ENCODE assay signal across 8 cellular contexts in genomic region chr20:13009682-13010406, GRCh38. TPM values are rescaled to one million over a fixed set of nuclear protein-coding genes. Genes with fewer than 3 reads are reported as not detected.
A peak's percentile ranks its signal among the peaks of the same experiment; 100 is the strongest.
DNase-seq lines count a peak whose midpoint lies in the region; ATAC-seq and TF ChIP-seq lines count a peak whose summit lies in the region.

No MANE protein-coding gene starts in this region.

- CTCF ChIA-PET in WTC11 (lab: Charles Lee), result no interaction called here

- no peak overlapping the region for H3K4ac ChIP-seq in trophoblast cell (ENCODE audit: low read depth, low read length)

- peak overlapping the region; percentile 26 for H4K8ac ChIP-seq in trophoblast cell (ENCODE audit: low read depth, low read length)

- H3K27ac ChIP-seq in trophoblast cell (ENCODE audit: low read depth, low read length), result peak overlapping the region; percentile 51

- H3K36me3 ChIP-seq in trophoblast cell (ENCODE audit: control insufficient read depth in 1 of 2, insufficient read depth in 2 of 2, low read length in 2 of 2), result no peaks in the 10 kb centered on the region

- H3K23ac ChIP-seq in trophoblast cell (ENCODE audit: low read length), result no peak overlapping the region

- TF ChIP-seq CTCF in WTC11 (IDR thresholded peaks at IDR 0.05), result no peak

- no peak overlapping the region for H3K18ac ChIP-seq in trophoblast cell (ENCODE audit: low read length)

- no peaks in the 10 kb centered on the region for H3K27me3 Mint-ChIP-seq in WTC11 (ENCODE audit: low read depth)

- H3K9me3 Mint-ChIP-seq in WTC11, result no peaks in the 10 kb centered on the region

- peaks cover 6 to 14% of the 10 kb centered on the region in 2 experiments for H3K4me1 ChIP-seq in trophoblast cell (ENCODE audit: control insufficient read depth in 1 of 2, insufficient read depth in 2 of 2, low read length in 2 of 2)

- H2BK120ac ChIP-seq in trophoblast cell (ENCODE audit: insufficient read depth, low read length, poor library complexity), result peak overlapping the region; percentile 68

- peaks cover 36% of the 10 kb centered on the region for H3K4me1 Mint-ChIP-seq in WTC11

- no peak overlapping the region for H2AK5ac ChIP-seq in trophoblast cell (ENCODE audit: low read length)

- H4K12ac ChIP-seq in trophoblast cell (ENCODE audit: low read depth, low read length), result no peak overlapping the region

- H3K27ac Mint-ChIP-seq in WTC11, result no peak overlapping the region

- H3K14ac ChIP-seq in trophoblast cell (ENCODE audit: low read length), result peak overlapping the region; percentile 62

- peak; percentile 85 for DNase-seq in EL
- no peak for DNase-seq in WTC11 (ENCODE audit: low spot score)
- DNase-seq in foreskin melanocyte, result peak; percentile 86
- peak; percentile 36 to 84 for DNase-seq in trophoblast cell
- DNase-seq in activated CD4-positive, CD25-positive, alpha-beta regulatory T cell treated with anti-CD3 and anti-CD28 coated beads, Interleukin-2, amount 50 U/mL, for 72 hours, result no peak
- no peak for DNase-seq in NCI-H1417 treated with DMSO at 0.1 percent for 48 hours (lab: John Stamatoyannopoulos, UW)

- H2BK12ac ChIP-seq in trophoblast cell (ENCODE audit: low read length), result peak overlapping the region; percentile 84

- H3K27me3 ChIP-seq in trophoblast cell (ENCODE audit: insufficient read depth, low read length), result no peaks in the 10 kb centered on the region

- no peaks in the 10 kb centered on the region for H3K36me3 Mint-ChIP-seq in WTC11

- H3K4me2 ChIP-seq in trophoblast cell (ENCODE audit: low read length), result peak overlapping the region; percentile 54

- H2AFZ ChIP-seq in trophoblast cell (ENCODE audit: insufficient read depth, low read length, poor library complexity), result no peak overlapping the region

- peak; percentile 94 for ATAC-seq in GM21381 (IDR thresholded peaks at IDR 0.05; ENCODE audit: unreplicated experiment)
- peak; percentile 97 for ATAC-seq in HG03571 (IDR thresholded peaks at IDR 0.05; ENCODE audit: unreplicated experiment)
- ATAC-seq in WTC11, result no peak

- no peaks in the 10 kb centered on the region for H3K79me2 ChIP-seq in trophoblast cell (ENCODE audit: control insufficient read depth, insufficient read depth, low read length, poor library complexity)

- WGBS in trophoblast cell (ENCODE audit: extremely low coverage, insufficient coverage, insufficient read length), result no CpG with 5 or more reads among the region's 6 CpGs

- H3K9ac ChIP-seq in trophoblast cell (ENCODE audit: low read length), result no peak overlapping the region

- H3K79me1 ChIP-seq in trophoblast cell (ENCODE audit: low read length), result peaks cover 3% of the 10 kb centered on the region

- POLR2A ChIA-PET in WTC11 (lab: Charles Lee), result interaction anchor here (0.7 kb wide), 1 partner anchor 1244 kb away, joined by 3 read pairs; no protein-coding TSS in a partner anchor

- no peak overlapping the region for H2BK5ac ChIP-seq in trophoblast cell (ENCODE audit: low read depth, low read length, poor library complexity)

- no peaks in the 10 kb centered on the region for H3K9me3 ChIP-seq in trophoblast cell (ENCODE audit: insufficient read depth, low read depth, low read length)

- 0 out of 2 replicates have a peak overlapping the region, but pooled peaks have one; percentile 38 for H3K4me3 Mint-ChIP-seq in WTC11

- no peak overlapping the region for H3K4me3 ChIP-seq in trophoblast cell (ENCODE audit: low read depth, low read length)

- no peak overlapping the region for H4K91ac ChIP-seq in trophoblast cell (ENCODE audit: low read depth, low read length)

TF ChIP-seq in WTC11, 78 proteins besides CTCF, POLR2A, EP300 and RAD21:
- TF ChIP-seq OVOL2 (CRISPR knock-in tag; IDR thresholded peaks at IDR 0.05; ENCODE audit: borderline replicate concordance) (no peak), ZNF416 (CRISPR knock-in tag; IDR thresholded peaks at IDR 0.05) (no peak), FOXK1 (CRISPR knock-in tag; IDR thresholded peaks at IDR 0.05) (no peak)

RNA-seq across cellular contexts. Expression of gene SPTLC3, which starts 1.1 kb away (rescaled TPM):
- 0.13 to 0.64 TPM (median 0.48 TPM) in 3 replicates for total RNA-seq in WTC11 (2021)
- 5.4 and 5.5 TPM in 2 replicates for polyA plus RNA-seq in trophoblast cell (2013)

Comparison
In these comparisons a context has a peak if more than half of its experiments do, and no peak if none do; other contexts are left out.
1. DNase-seq: peak in EL (single experiment), foreskin melanocyte (single experiment) and trophoblast cell (2 of 2); none in WTC11 (single experiment), activated CD4-positive, CD25-positive, alpha-beta regulatory T cell treated with anti-CD3 and anti-CD28 coated beads, Interleukin-2, amount 50 U/mL, for 72 hours (single experiment) and NCI-H1417 treated with DMSO at 0.1 percent for 48 hours (single experiment).